ENCODE assay signal across 17 cellular contexts in the genomic region with DNA sequence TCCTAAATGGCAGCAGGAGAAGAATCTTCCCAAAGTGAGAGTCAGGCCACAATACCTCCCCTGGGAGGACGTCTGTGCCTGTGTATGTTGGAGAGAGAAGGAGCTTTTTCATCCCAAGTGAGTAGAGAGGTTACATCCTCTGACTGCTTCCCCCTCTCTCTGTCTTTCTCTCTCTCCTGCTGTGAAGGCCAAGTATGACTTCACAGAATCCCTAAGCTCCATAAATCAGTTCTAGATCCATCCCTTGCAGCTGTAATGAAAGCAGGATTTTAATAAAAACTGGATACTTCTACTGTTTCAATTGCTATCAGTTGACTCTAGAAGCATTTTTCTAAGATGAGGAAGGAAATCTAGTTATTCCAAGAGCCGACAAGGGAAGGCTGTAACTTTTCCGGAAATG.
"Had no signal": no experiment of that assay in that cellular context is flagged by ENCODE, and none has a peak within 500 bp of the region (broad histone marks: within the 10 kb centered on the region; RNA-seq: fewer than 3 reads in every experiment).

No MANE protein-coding gene starts in this region.

- DNase-seq: activated CD4-positive, alpha-beta T cell treated with anti-CD3 and anti-CD28 coated beads, Interleukin-2, amount 10 ng/mL, durations not matched to agents 7 days and 5 days; activated CD4-positive, CD25-positive, alpha-beta regulatory T cell; activated naive CD4-positive, alpha-beta T cell treated with anti-CD3 and anti-CD28 coated beads for 36 hours; activated T-cell treated with anti-CD3 and anti-CD28 coated beads for 4 hours; brain microvascular endothelial cell; cerebellar nuclear complex; heart left ventricle; mammary epithelial cell; naive thymus-derived CD8-positive, alpha-beta T cell; posterior cingulate gyrus; right cardiac atrium; stimulated activated CD4-positive, alpha-beta T cell treated with anti-CD3 and anti-CD28 coated beads, Interleukin-2, amount 100 ng/mL, for 24 hours; stimulated activated naive CD8-positive, alpha-beta T cell treated with anti-CD3 and anti-CD28 coated beads, Interleukin-15, Interleukin-2, amounts not matched to agents 100 U/mL and 50 U/mL, for 24 hours; T-helper 2 cell; thyroid gland had no signal

- ATAC-seq: activated T-helper 17 cell treated with anti-CD3 and anti-CD28 coated beads, Interleukin-2, amount 50 U/mL, for 72 hours; esophagus mucosa; heart left ventricle; naive thymus-derived CD8-positive, alpha-beta T cell; right cardiac atrium; stimulated activated naive CD8-positive, alpha-beta T cell treated with anti-CD3 and anti-CD28 coated beads, Interleukin-15, Interleukin-2, amounts not matched to agents 100 U/mL and 50 U/mL, for 24 hours had no signal

- H3K27ac ChIP-seq: brain microvascular endothelial cell, thyroid gland had no signal

- H3K27me3 ChIP-seq: brain microvascular endothelial cell, thyroid gland had no signal

- H3K9me3 ChIP-seq: thyroid gland had no signal

- H3K4me3 ChIP-seq: heart left ventricle, thyroid gland had no signal

- H3K36me3 ChIP-seq: brain microvascular endothelial cell, heart left ventricle, thyroid gland had no signal
